Comparison of ENCODE assay signal across 22 cellular contexts in the genomic region with DNA sequence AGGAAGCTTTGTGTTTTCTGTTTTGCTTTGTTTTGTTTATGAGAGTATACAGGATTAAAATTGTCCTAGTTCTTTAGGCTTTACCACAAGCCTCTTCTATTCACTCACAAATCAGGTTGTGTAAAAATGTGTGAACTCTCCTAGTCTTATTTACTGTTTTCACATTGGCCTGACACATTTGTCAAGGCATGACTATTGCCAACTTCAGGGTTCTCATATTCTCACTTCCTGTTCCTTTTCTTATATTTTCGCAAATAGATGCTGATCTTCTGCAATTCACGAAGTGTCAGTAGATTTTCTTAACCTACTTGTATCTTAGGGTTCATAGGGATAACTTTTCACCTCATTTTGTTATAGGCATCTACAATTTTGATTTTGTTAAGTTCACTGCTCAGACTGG.
"Had no signal": no experiment of that assay in that cellular context is flagged by ENCODE, and none has a peak within 500 bp of the region (broad histone marks: within the 10 kb centered on the region; RNA-seq: fewer than 3 reads in every experiment).

No MANE protein-coding gene starts in this region.

- H3K4me1 Mint-ChIP-seq: activated CD4-positive, alpha-beta memory T cell treated with anti-CD3 and anti-CD28 coated beads, Interleukin-2, amount 10 ng/mL, durations not matched to agents 7 days and 5 days; activated CD4-positive, alpha-beta T cell treated with anti-CD3 and anti-CD28 coated beads, Interleukin-2, amount 10 ng/mL, durations not matched to agents 24 days and 14 days; activated naive CD8-positive, alpha-beta T cell treated with anti-CD3 and anti-CD28 coated beads, Interleukin-2, amount 50 U/mL, for 24 hours; memory B cell had no signal

- H3K9me3 ChIP-seq: body of pancreas, thoracic aorta had no signal

- H3K36me3 Mint-ChIP-seq: memory B cell; natural killer cell treated with Interleukin-12 subunit alpha and Interleukin-12 subunit beta and Interleukin-15 and Interleukin-18, amount 100 ng/mL, for 72 hours; type B pancreatic cell had no signal

- H3K4me3 ChIP-seq: body of pancreas, cardiac muscle cell, thoracic aorta had no signal

- H3K9me3 Mint-ChIP-seq: activated CD4-positive, alpha-beta memory T cell treated with anti-CD3 and anti-CD28 coated beads, Interleukin-2, amount 10 ng/mL, durations not matched to agents 7 days and 5 days; activated CD4-positive, alpha-beta T cell treated with anti-CD3 and anti-CD28 coated beads, Interleukin-2, amount 10 ng/mL, durations not matched to agents 24 days and 14 days; activated naive CD8-positive, alpha-beta T cell treated with anti-CD3 and anti-CD28 coated beads, Interleukin-2, amount 50 U/mL, for 24 hours; activated T-helper 1 cell treated with anti-CD3 and anti-CD28 coated beads, Interleukin-12 subunit alpha, Interleukin-12 subunit beta, Interleukin-2, Interleukin-4 antibody, amounts not matched to agents 30 ng/mL and 10 ng/mL and 1 ng/mL, durations not matched to agents 14 hours and 24 hours and 36 hours; memory B cell; type B pancreatic cell had no signal

- ATAC-seq: activated CD4-positive, CD25-positive, alpha-beta regulatory T cell treated with anti-CD3 and anti-CD28 coated beads, Interleukin-2, amount 50 U/mL, for 24 hours; activated naive CD8-positive, alpha-beta T cell treated with anti-CD3 and anti-CD28 coated beads, Interleukin-2, amount 50 U/mL, for 24 hours; body of pancreas; natural killer cell treated with Interleukin-12 subunit alpha and Interleukin-12 subunit beta and Interleukin-15 and Interleukin-18, amount 100 ng/mL, for 72 hours had no signal

- H3K4me3 Mint-ChIP-seq: activated CD4-positive, alpha-beta memory T cell treated with anti-CD3 and anti-CD28 coated beads, Interleukin-2, amount 10 ng/mL, durations not matched to agents 7 days and 5 days; activated CD4-positive, alpha-beta T cell treated with anti-CD3 and anti-CD28 coated beads, Interleukin-2, amount 10 ng/mL, durations not matched to agents 24 days and 14 days; activated naive CD8-positive, alpha-beta T cell treated with anti-CD3 and anti-CD28 coated beads, Interleukin-2, amount 50 U/mL, for 24 hours; activated T-helper 1 cell treated with anti-CD3 and anti-CD28 coated beads, Interleukin-12 subunit alpha, Interleukin-12 subunit beta, Interleukin-2, Interleukin-4 antibody, amounts not matched to agents 30 ng/mL and 10 ng/mL and 1 ng/mL, durations not matched to agents 14 hours and 24 hours and 36 hours; memory B cell; natural killer cell treated with Interleukin-12 subunit alpha and Interleukin-12 subunit beta and Interleukin-15 and Interleukin-18, amount 100 ng/mL, for 72 hours; type B pancreatic cell had no signal

- H3K27ac Mint-ChIP-seq: activated CD4-positive, alpha-beta memory T cell treated with anti-CD3 and anti-CD28 coated beads, Interleukin-2, amount 10 ng/mL, durations not matched to agents 7 days and 5 days; activated CD4-positive, alpha-beta T cell treated with anti-CD3 and anti-CD28 coated beads, Interleukin-2, amount 10 ng/mL, durations not matched to agents 24 days and 14 days; activated naive CD8-positive, alpha-beta T cell treated with anti-CD3 and anti-CD28 coated beads, Interleukin-2, amount 50 U/mL, for 24 hours; activated T-helper 1 cell treated with anti-CD3 and anti-CD28 coated beads, Interleukin-12 subunit alpha, Interleukin-12 subunit beta, Interleukin-2, Interleukin-4 antibody, amounts not matched to agents 30 ng/mL and 10 ng/mL and 1 ng/mL, durations not matched to agents 14 hours and 24 hours and 36 hours; memory B cell; natural killer cell treated with Interleukin-12 subunit alpha and Interleukin-12 subunit beta and Interleukin-15 and Interleukin-18, amount 100 ng/mL, for 72 hours; progenitor cell of endocrine pancreas; type B pancreatic cell had no signal

- H3K4me1 ChIP-seq: body of pancreas had no signal

- H3K36me3 ChIP-seq: cardiac muscle cell, thoracic aorta had no signal

- H3K27ac ChIP-seq: body of pancreas, cardiac muscle cell, thoracic aorta, VCaP had no signal

- H3K27me3 Mint-ChIP-seq: activated CD4-positive, alpha-beta memory T cell treated with anti-CD3 and anti-CD28 coated beads, Interleukin-2, amount 10 ng/mL, durations not matched to agents 7 days and 5 days; activated CD4-positive, alpha-beta T cell treated with anti-CD3 and anti-CD28 coated beads, Interleukin-2, amount 10 ng/mL, durations not matched to agents 24 days and 14 days; activated naive CD8-positive, alpha-beta T cell treated with anti-CD3 and anti-CD28 coated beads, Interleukin-2, amount 50 U/mL, for 24 hours; memory B cell; natural killer cell treated with Interleukin-12 subunit alpha and Interleukin-12 subunit beta and Interleukin-15 and Interleukin-18, amount 100 ng/mL, for 72 hours; progenitor cell of endocrine pancreas; type B pancreatic cell had no signal

- H3K27me3 ChIP-seq: body of pancreas, cardiac muscle cell had no signal

- DNase-seq: activated CD4-positive, alpha-beta memory T cell treated with anti-CD3 and anti-CD28 coated beads, Interleukin-2, amount 10 ng/mL, durations not matched to agents 7 days and 5 days; activated CD4-positive, alpha-beta T cell treated with anti-CD3 and anti-CD28 coated beads, Interleukin-2, amount 10 ng/mL, durations not matched to agents 24 days and 14 days; activated gamma-delta T cell; activated naive CD4-positive, alpha-beta T cell treated with anti-CD3 and anti-CD28 coated beads, Interleukin-2, amount 50 U/mL, for 16 hours; activated naive CD8-positive, alpha-beta T cell treated with anti-CD3 and anti-CD28 coated beads, Interleukin-2, amount 50 U/mL, for 24 hours; body of pancreas; effector CD8-positive, alpha-beta T cell; foreskin melanocyte; hypothalamus; retina; stimulated activated CD4-positive, alpha-beta T cell treated with anti-CD3 and anti-CD28 coated beads, Interleukin-2, amount 100 ng/mL, for 48 hours; stimulated activated CD8-positive, alpha-beta memory T cell treated with anti-CD3 and anti-CD28 coated beads, Interleukin-4, amount 100 ng/mL, for 48 hours; stimulated activated naive CD4-positive, alpha-beta T cell had no signal
